9 cellular contexts compared by ENCODE assay signal in genomic region chr5:78162253-78162862, GRCh38.
A peak's percentile ranks its signal among the peaks of the same experiment; 100 is the strongest.
DNase-seq lines count a peak whose midpoint lies in the region; ATAC-seq, FAIRE-seq and TF ChIP-seq lines count a peak whose summit lies in the region.
"Had no signal": no experiment of that assay in that cellular context is flagged by ENCODE, and none has a peak within 500 bp of the region (broad histone marks: within the 10 kb centered on the region; RNA-seq: fewer than 3 reads in every experiment).

No MANE protein-coding gene starts in this region.

- no peak overlapping the region for H2BK5ac ChIP-seq in mesendoderm (ENCODE audit: low read length)

- WGBS in K562 (ENCODE audit: insufficient coverage, low coverage, missing lambda C conversion rate), result 90% methylated on average over 3 of the region's 3 CpGs
- no CpG with 5 or more reads among the region's 3 CpGs for WGBS in mesendoderm (ENCODE audit: extremely low coverage, insufficient coverage, low lambda C conversion rate)

- H2AK5ac ChIP-seq in mesendoderm (ENCODE audit: low read length), result no peak overlapping the region

- CTCF ChIA-PET in K562 (lab: Yijun Ruan, JAX; ENCODE audit: low intra/inter-chr PET ratio), result no interaction called here

- peaks cover 7% of the 10 kb centered on the region for H3K36me3 Mint-ChIP-seq in T-helper 17 cell (ENCODE audit: low read depth)

- no peak overlapping the region for H3K4ac ChIP-seq in mesendoderm (ENCODE audit: low read depth, low read length)

- no peak overlapping the region for H3K9ac ChIP-seq in K562 (ENCODE audit: insufficient read depth in 1 of 2, low read depth in 2 of 2, low read length in 2 of 2)
- no peak overlapping the region for H3K9ac ChIP-seq in mesendoderm (ENCODE audit: low read length)

- no peak overlapping the region for H2AFZ ChIP-seq in K562 (ENCODE audit: low read depth, low read length)

- H3K27ac Mint-ChIP-seq in T-helper 17 cell, result no peak overlapping the region
- H3K27ac Mint-ChIP-seq: dendritic cell treated with granulocyte-macrophage colony-stimulating factor and Interleukin-4, amounts not matched to agents 40 ng/mL and 50 ng/mL, for 4 days had no signal

- H3K9me3 ChIP-seq in K562 (replicated peaks; ENCODE audit: control insufficient read depth, insufficient read depth, low read depth, low read length) (no peaks in the 10 kb centered on the region), T-helper 17 cell (ENCODE audit: control insufficient read depth, low read length, poor library complexity, severe bottlenecking) (no peaks in the 10 kb centered on the region)

- intact Hi-C loops in K562 (cut with micrococcal nuclease), result loop anchor here (5.0 kb wide), 1 partner anchor 600 kb away; no protein-coding TSS in a partner anchor
- intact Hi-C loops in left ventricle myocardium superior (cut with micrococcal nuclease), result no loop called here

- H3K27me3 ChIP-seq in K562 (ENCODE audit: control insufficient read depth in 2 of 2, insufficient read depth in 2 of 2, low read length in 2 of 2) (no peaks in the 10 kb centered on the region), mesendoderm (ENCODE audit: insufficient read depth, low read length, poor library complexity) (no peaks in the 10 kb centered on the region)

- H3K4me1 ChIP-seq in K562 (replicated peaks in 1 of 2; ENCODE audit: control insufficient read depth in 2 of 2, insufficient read depth in 2 of 2, low read length in 2 of 2) (no peaks in the 10 kb centered on the region), mesendoderm (ENCODE audit: control insufficient read depth, low read depth, low read length) (no peaks in the 10 kb centered on the region)

- TF ChIP-seq POLR2A in K562 (conservative IDR thresholded peaks at IDR 0.05), result no peak

- H3K79me1 ChIP-seq in mesendoderm (ENCODE audit: low read length), result no peaks in the 10 kb centered on the region

- H3K56ac ChIP-seq in mesendoderm (ENCODE audit: low read length), result no peak overlapping the region

- peak; percentile 8 for DNase-seq in GM03348 (ENCODE audit: low spot score)
- peak; percentile 18 to 27 for DNase-seq in NCI-H187 (lab: John Stamatoyannopoulos, UW)
- DNase-seq in K562 (ENCODE audit: extremely low read depth in 1 of 4, low spot score in 3 of 4), result peak; percentile 12 to 44 (median 20)
- DNase-seq in mesendoderm, result peak; percentile 45
- no peak for DNase-seq in T-helper 17 cell
- DNase-seq in left ventricle myocardium superior, result no peak
- no peak for DNase-seq in middle frontal gyrus (ENCODE audit: extremely low spot score, low spot score)

- H3K79me2 ChIP-seq in K562 (ENCODE audit: control insufficient read depth, insufficient read depth, low read length) (no peaks in the 10 kb centered on the region), mesendoderm (ENCODE audit: control insufficient read depth, insufficient read depth, low read length) (no peaks in the 10 kb centered on the region)

- no peak overlapping the region for H4K8ac ChIP-seq in mesendoderm (ENCODE audit: low read depth, low read length)

- H3K4me3 Mint-ChIP-seq in T-helper 17 cell, result no peak overlapping the region
- H3K4me3 Mint-ChIP-seq: dendritic cell treated with granulocyte-macrophage colony-stimulating factor and Interleukin-4, amounts not matched to agents 40 ng/mL and 50 ng/mL, for 4 days had no signal

- TF ChIP-seq RAD21 in K562 (CRISPR knock-in tag; conservative IDR thresholded peaks at IDR 0.05 in 1 of 2, IDR thresholded peaks at IDR 0.05 in 1 of 2), result peak in 1 of 2 experiments; percentile 61; a peak in 3 of 4 replicates

- no peak overlapping the region for H2BK15ac ChIP-seq in mesendoderm (replicated peaks; ENCODE audit: low read depth)

- no peak overlapping the region for H3K18ac ChIP-seq in mesendoderm (ENCODE audit: low read length)

- no peak for TF ChIP-seq EP300 in K562 (IDR thresholded peaks at IDR 0.05; ENCODE audit: low read length)

- FAIRE-seq in A204.1 (lab: Jason Lieb, UNC) (peak; percentile 95), K562 (lab: Jason Lieb, UNC) (no peak)

- no peak overlapping the region for H3K27ac ChIP-seq in K562 (ENCODE audit: extremely low read depth, low read depth, low read length)
- H3K27ac ChIP-seq in mesendoderm (ENCODE audit: low read depth, low read length), result no peak overlapping the region

- no TSS peak for BruUV-seq in K562 (replicated peaks; lab: Mats Ljungman, UMichigan)

- no peaks in the 10 kb centered on the region for H3K27me3 Mint-ChIP-seq in T-helper 17 cell
- H3K27me3 Mint-ChIP-seq: dendritic cell treated with granulocyte-macrophage colony-stimulating factor and Interleukin-4, amounts not matched to agents 40 ng/mL and 50 ng/mL, for 4 days had no signal

- H3K4me3 ChIP-seq in K562 (no peak overlapping the region), mesendoderm (ENCODE audit: low read length) (no peak overlapping the region)

- peak; percentile 38 to 64 (median 46); a peak in 4 of 6 replicates for TF ChIP-seq CTCF in K562 (IDR thresholded peaks at IDR 0.05 in 2 of 3, conservative IDR thresholded peaks at IDR 0.05 in 1 of 3; ENCODE audit: insufficient read depth in 2 of 3, low read depth in 1 of 3, low read length in 3 of 3)

- no peaks in the 10 kb centered on the region for H3K9me1 ChIP-seq in K562 (ENCODE audit: control insufficient read depth, insufficient read depth, low read length)

- H2BK120ac ChIP-seq in mesendoderm (ENCODE audit: low read depth, low read length), result no peak overlapping the region

- H3K4me2 ChIP-seq in K562 (ENCODE audit: insufficient read depth, low read length) (no peak overlapping the region), mesendoderm (ENCODE audit: low read length) (no peak overlapping the region)

- in situ Hi-C loops in K562 (cut with MboI), result no loop called here

- no peaks in the 10 kb centered on the region for H4K20me1 ChIP-seq in K562 (replicated peaks; ENCODE audit: control insufficient read depth, insufficient read depth, low read length)

- no peaks in the 10 kb centered on the region for H3K4me1 Mint-ChIP-seq in T-helper 17 cell

- no peak overlapping the region for H3K23ac ChIP-seq in mesendoderm (ENCODE audit: low read length)

- ATAC-seq in K562 (peak; percentile 65), T-helper 17 cell (no peak), left ventricle myocardium superior (no peak)

- no peak overlapping the region for H4K5ac ChIP-seq in mesendoderm (ENCODE audit: low read length)

- POLR2A ChIA-PET in K562 (lab: Yijun Ruan, JAX), result no interaction called here

- H3K36me3 ChIP-seq in K562 (ENCODE audit: control insufficient read depth, insufficient read depth, low read length), result peaks cover 22% of the 10 kb centered on the region; the same call in 2 of the 3 replicates
- H3K36me3 ChIP-seq in mesendoderm (ENCODE audit: control insufficient read depth, insufficient read depth, low read length), result no peaks in the 10 kb centered on the region

TF ChIP-seq in K562, 482 proteins besides CTCF, POLR2A, EP300 and RAD21:
- TF ChIP-seq PRMT5 (CRISPR knock-in tag; IDR thresholded peaks at IDR 0.05), result no peak
- no peak for TF ChIP-seq ZNF583 (CRISPR knock-in tag; IDR thresholded peaks at IDR 0.05)
- 0 out of 2 replicates have a peak, but pooled peaks have one; percentile 18 for TF ChIP-seq SMC3 (conservative IDR thresholded peaks at IDR 0.05; ENCODE audit: insufficient read depth, low read depth, low read length)
- no peak for TF ChIP-seq ZBTB5 (IDR thresholded peaks at IDR 0.05)
- no peak for TF ChIP-seq DACH1 (IDR thresholded peaks at IDR 0.05; ENCODE audit: partially characterized antibody)
- TF ChIP-seq ZNF696 (CRISPR knock-in tag; conservative IDR thresholded peaks at IDR 0.05), result no peak
- TF ChIP-seq TBL1XR1 (IDR thresholded peaks at IDR 0.05; ENCODE audit: low read length in 2 of 2), result 0 out of 4 replicates have a peak, but pooled peaks of 1 of the 2 experiments have one; percentile 32

Comparison
In these comparisons a context has a peak if more than half of its experiments do, and no peak if none do; other contexts are left out.
1. DNase-seq: peak in GM03348 (single experiment), NCI-H187 (2 of 2), K562 (4 of 4) and mesendoderm (single experiment); none in T-helper 17 cell (0 of 3), left ventricle myocardium superior (single experiment) and middle frontal gyrus (single experiment).